ENCODE assay signal across 17 cellular contexts in the genomic region with DNA sequence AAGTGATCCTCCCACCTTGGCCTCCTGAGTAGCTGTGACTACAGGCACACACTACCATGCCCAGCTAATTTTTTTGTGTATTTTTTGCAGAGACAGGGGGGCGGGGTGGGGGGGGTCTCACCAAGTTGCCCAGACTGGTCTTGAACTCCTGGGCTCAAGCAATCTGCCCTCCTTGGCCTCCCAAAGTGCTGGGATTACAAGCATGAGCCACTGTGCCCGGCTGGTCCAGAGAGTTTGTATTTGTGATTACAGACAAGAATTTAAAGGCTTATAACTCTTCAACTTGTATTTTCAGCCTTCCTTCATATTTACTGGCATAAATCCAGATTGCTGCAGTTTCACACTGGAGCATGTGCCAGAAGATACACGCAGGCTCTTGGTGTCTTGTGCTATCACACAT. TPM values are rescaled to one million over a fixed set of nuclear protein-coding genes. Genes with fewer than 3 reads are reported as not detected.
"Had no signal": no experiment of that assay in that cellular context is flagged by ENCODE, and none has a peak within 500 bp of the region (broad histone marks: within the 10 kb centered on the region; RNA-seq: fewer than 3 reads in every experiment).

No MANE protein-coding gene starts in this region.

- H3K27ac ChIP-seq: prostate gland, thoracic aorta, vagina had no signal

- ATAC-seq: activated T-cell treated with anti-CD3 and anti-CD28 coated beads, Interleukin-2, amount 50 U/mL, for 4 hours; naive thymus-derived CD4-positive, alpha-beta T cell had no signal

- H3K9me3 ChIP-seq: breast epithelium, gastroesophageal sphincter, prostate gland, stomach, thoracic aorta, vagina had no signal

- H3K4me3 ChIP-seq: breast epithelium, gastroesophageal sphincter, prostate gland, stomach, thoracic aorta, vagina had no signal

- DNase-seq: activated CD4-positive, alpha-beta memory T cell treated with anti-CD3 and anti-CD28 coated beads for 36 hours; activated effector memory CD4-positive, alpha-beta T cell treated with anti-CD3 and anti-CD28 coated beads, Interleukin-2, amount 50 U/mL, for 16 hours; activated T-cell treated with anti-CD3 and anti-CD28 coated beads, Interleukin-2, amount 50 U/mL, for 4 hours; anterior cingulate cortex; hippocampal formation; kidney glomerular epithelial cell; mammary epithelial cell; naive thymus-derived CD4-positive, alpha-beta T cell; stimulated activated CD4-positive, alpha-beta T cell treated with anti-CD3 and anti-CD28 coated beads, Interleukin-15, amount 100 ng/mL, for 24 hours; stimulated activated CD4-positive, alpha-beta T cell treated with anti-CD3 and anti-CD28 coated beads, Interleukin-4, amount 100 ng/mL, for 4 hours; stomach had no signal

- H3K36me3 ChIP-seq: breast epithelium, prostate gland, stomach, thoracic aorta, vagina had no signal

- H3K4me3 Mint-ChIP-seq: activated CD4-positive, alpha-beta memory T cell treated with anti-CD3 and anti-CD28 coated beads for 36 hours; activated naive CD8-positive, alpha-beta T cell; activated T-cell treated with anti-CD3 and anti-CD28 coated beads, Interleukin-2, amount 50 U/mL, for 4 hours; naive thymus-derived CD4-positive, alpha-beta T cell had no signal

- H3K4me1 ChIP-seq: breast epithelium, gastroesophageal sphincter, prostate gland, stomach, vagina had no signal

- H3K9me3 Mint-ChIP-seq: activated CD4-positive, alpha-beta memory T cell treated with anti-CD3 and anti-CD28 coated beads for 36 hours; activated T-cell treated with anti-CD3 and anti-CD28 coated beads, Interleukin-2, amount 50 U/mL, for 4 hours; naive thymus-derived CD4-positive, alpha-beta T cell had no signal

- H3K4me1 Mint-ChIP-seq: naive thymus-derived CD4-positive, alpha-beta T cell had no signal

- H3K27me3 Mint-ChIP-seq: activated naive CD8-positive, alpha-beta T cell had no signal

- H3K27me3 ChIP-seq: breast epithelium, gastroesophageal sphincter, stomach, vagina had no signal

- H3K36me3 Mint-ChIP-seq: activated CD4-positive, alpha-beta memory T cell treated with anti-CD3 and anti-CD28 coated beads for 36 hours; activated naive CD8-positive, alpha-beta T cell; naive thymus-derived CD4-positive, alpha-beta T cell had no signal

- H3K27ac Mint-ChIP-seq: activated CD4-positive, alpha-beta memory T cell treated with anti-CD3 and anti-CD28 coated beads for 36 hours; activated naive CD8-positive, alpha-beta T cell; naive thymus-derived CD4-positive, alpha-beta T cell had no signal

RNA-seq across cellular contexts. Expression of a gene that starts 27.9 kb away (rescaled TPM):
- total RNA-seq: mammary epithelial cell had no signal
- polyA plus RNA-seq: mammary epithelial cell; naive thymus-derived CD4-positive, alpha-beta T cell had no signal
